2 cellular contexts compared by ENCODE assay signal in the genomic region with DNA sequence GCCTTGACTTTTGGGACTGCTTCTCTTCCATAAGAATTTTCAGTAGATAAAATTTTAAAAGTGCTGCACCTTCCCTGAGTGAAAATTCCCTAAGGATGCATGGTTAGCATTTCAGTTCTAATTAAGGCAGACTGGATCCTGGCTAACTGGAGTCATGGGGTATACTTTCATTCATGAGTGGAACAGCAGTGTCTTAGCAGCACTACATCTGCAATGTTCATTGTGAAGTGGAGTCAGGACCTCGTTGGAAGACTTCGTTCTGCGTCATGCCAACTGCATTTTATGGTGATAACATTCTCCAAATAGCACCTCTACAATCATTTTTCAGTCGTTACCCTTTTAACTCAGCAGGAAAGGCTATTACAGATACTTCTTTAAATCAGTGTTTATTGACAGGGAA.
TF ChIP-seq lines count a peak whose summit lies in the region.

No MANE protein-coding gene starts in this region.

TF ChIP-seq in HepG2, 621 proteins besides CTCF, POLR2A, EP300 and RAD21:
- TF ChIP-seq POLR2G (IDR thresholded peaks at IDR 0.05; ENCODE audit: low read depth, low read length) (no peak), PHF8 (CRISPR knock-in tag; IDR thresholded peaks at IDR 0.05) (no peak), ZNF230 (CRISPR knock-in tag; IDR thresholded peaks at IDR 0.05) (no peak), REL (CRISPR knock-in tag; conservative IDR thresholded peaks at IDR 0.05) (no peak), ZNF44 (CRISPR knock-in tag; IDR thresholded peaks at IDR 0.05) (no peak), ZNF546 (CRISPR knock-in tag; conservative IDR thresholded peaks at IDR 0.05) (no peak), ATF1 (CRISPR knock-in tag; IDR thresholded peaks at IDR 0.05) (no peak), KAT2B (IDR thresholded peaks at IDR 0.05; ENCODE audit: borderline replicate concordance, low read depth, low read length) (no peak), ZNF232 (CRISPR knock-in tag; IDR thresholded peaks at IDR 0.05; ENCODE audit: borderline replicate concordance) (no peak), GPN1 (CRISPR knock-in tag; IDR thresholded peaks at IDR 0.05; ENCODE audit: borderline replicate concordance) (no peak)
- TF ChIP-seq, protein P1, sequence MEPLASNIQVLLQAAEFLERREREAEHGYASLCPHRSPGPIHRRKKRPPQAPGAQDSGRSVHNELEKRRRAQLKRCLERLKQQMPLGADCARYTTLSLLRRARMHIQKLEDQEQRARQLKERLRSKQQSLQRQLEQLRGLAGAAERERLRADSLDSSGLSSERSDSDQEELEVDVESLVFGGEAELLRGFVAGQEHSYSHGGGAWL (CRISPR knock-in tag; IDR thresholded peaks at IDR 0.05), result no peak
- TF ChIP-seq, protein P2, sequence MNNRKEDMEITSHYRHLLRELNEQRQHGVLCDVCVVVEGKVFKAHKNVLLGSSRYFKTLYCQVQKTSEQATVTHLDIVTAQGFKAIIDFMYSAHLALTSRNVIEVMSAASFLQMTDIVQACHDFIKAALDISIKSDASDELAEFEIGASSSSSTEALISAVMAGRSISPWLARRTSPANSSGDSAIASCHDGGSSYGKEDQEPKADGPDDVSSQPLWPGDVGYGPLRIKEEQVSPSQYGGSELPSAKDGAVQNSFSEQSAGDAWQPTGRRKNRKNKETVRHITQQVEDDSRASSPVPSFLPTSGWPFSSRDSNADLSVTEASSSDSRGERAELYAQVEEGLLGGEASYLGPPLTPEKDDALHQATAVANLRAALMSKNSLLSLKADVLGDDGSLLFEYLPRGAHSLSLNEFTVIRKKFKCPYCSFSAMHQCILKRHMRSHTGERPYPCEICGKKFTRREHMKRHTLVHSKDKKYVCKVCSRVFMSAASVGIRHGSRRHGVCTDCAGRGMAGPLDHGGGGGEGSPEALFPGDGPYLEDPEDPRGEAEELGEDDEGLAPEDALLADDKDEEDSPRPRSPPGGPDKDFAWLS (CRISPR knock-in tag; IDR thresholded peaks at IDR 0.05; ENCODE audit: borderline replicate concordance), result no peak
- TF ChIP-seq, protein P3, sequence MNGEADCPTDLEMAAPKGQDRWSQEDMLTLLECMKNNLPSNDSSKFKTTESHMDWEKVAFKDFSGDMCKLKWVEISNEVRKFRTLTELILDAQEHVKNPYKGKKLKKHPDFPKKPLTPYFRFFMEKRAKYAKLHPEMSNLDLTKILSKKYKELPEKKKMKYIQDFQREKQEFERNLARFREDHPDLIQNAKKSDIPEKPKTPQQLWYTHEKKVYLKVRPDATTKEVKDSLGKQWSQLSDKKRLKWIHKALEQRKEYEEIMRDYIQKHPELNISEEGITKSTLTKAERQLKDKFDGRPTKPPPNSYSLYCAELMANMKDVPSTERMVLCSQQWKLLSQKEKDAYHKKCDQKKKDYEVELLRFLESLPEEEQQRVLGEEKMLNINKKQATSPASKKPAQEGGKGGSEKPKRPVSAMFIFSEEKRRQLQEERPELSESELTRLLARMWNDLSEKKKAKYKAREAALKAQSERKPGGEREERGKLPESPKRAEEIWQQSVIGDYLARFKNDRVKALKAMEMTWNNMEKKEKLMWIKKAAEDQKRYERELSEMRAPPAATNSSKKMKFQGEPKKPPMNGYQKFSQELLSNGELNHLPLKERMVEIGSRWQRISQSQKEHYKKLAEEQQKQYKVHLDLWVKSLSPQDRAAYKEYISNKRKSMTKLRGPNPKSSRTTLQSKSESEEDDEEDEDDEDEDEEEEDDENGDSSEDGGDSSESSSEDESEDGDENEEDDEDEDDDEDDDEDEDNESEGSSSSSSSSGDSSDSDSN (CRISPR knock-in tag; IDR thresholded peaks at IDR 0.05), result no peak
- TF ChIP-seq, protein P4, sequence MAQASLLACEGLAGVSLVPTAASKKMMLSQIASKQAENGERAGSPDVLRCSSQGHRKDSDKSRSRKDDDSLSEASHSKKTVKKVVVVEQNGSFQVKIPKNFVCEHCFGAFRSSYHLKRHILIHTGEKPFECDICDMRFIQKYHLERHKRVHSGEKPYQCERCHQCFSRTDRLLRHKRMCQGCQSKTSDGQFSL (CRISPR knock-in tag; IDR thresholded peaks at IDR 0.05), result no peak
TF ChIP-seq in HepG2: peak in this region for 0.

TF ChIP-seq in GM23338, 12 proteins besides CTCF, POLR2A, EP300 and RAD21:
- TF ChIP-seq NANOG (IDR thresholded peaks at IDR 0.05; ENCODE audit: borderline replicate concordance), result no peak
- TF ChIP-seq, protein P5, sequence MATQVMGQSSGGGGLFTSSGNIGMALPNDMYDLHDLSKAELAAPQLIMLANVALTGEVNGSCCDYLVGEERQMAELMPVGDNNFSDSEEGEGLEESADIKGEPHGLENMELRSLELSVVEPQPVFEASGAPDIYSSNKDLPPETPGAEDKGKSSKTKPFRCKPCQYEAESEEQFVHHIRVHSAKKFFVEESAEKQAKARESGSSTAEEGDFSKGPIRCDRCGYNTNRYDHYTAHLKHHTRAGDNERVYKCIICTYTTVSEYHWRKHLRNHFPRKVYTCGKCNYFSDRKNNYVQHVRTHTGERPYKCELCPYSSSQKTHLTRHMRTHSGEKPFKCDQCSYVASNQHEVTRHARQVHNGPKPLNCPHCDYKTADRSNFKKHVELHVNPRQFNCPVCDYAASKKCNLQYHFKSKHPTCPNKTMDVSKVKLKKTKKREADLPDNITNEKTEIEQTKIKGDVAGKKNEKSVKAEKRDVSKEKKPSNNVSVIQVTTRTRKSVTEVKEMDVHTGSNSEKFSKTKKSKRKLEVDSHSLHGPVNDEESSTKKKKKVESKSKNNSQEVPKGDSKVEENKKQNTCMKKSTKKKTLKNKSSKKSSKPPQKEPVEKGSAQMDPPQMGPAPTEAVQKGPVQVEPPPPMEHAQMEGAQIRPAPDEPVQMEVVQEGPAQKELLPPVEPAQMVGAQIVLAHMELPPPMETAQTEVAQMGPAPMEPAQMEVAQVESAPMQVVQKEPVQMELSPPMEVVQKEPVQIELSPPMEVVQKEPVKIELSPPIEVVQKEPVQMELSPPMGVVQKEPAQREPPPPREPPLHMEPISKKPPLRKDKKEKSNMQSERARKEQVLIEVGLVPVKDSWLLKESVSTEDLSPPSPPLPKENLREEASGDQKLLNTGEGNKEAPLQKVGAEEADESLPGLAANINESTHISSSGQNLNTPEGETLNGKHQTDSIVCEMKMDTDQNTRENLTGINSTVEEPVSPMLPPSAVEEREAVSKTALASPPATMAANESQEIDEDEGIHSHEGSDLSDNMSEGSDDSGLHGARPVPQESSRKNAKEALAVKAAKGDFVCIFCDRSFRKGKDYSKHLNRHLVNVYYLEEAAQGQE (IDR thresholded peaks at IDR 0.05; ENCODE audit: unreplicated experiment), result no peak
- TF ChIP-seq, protein P6, sequence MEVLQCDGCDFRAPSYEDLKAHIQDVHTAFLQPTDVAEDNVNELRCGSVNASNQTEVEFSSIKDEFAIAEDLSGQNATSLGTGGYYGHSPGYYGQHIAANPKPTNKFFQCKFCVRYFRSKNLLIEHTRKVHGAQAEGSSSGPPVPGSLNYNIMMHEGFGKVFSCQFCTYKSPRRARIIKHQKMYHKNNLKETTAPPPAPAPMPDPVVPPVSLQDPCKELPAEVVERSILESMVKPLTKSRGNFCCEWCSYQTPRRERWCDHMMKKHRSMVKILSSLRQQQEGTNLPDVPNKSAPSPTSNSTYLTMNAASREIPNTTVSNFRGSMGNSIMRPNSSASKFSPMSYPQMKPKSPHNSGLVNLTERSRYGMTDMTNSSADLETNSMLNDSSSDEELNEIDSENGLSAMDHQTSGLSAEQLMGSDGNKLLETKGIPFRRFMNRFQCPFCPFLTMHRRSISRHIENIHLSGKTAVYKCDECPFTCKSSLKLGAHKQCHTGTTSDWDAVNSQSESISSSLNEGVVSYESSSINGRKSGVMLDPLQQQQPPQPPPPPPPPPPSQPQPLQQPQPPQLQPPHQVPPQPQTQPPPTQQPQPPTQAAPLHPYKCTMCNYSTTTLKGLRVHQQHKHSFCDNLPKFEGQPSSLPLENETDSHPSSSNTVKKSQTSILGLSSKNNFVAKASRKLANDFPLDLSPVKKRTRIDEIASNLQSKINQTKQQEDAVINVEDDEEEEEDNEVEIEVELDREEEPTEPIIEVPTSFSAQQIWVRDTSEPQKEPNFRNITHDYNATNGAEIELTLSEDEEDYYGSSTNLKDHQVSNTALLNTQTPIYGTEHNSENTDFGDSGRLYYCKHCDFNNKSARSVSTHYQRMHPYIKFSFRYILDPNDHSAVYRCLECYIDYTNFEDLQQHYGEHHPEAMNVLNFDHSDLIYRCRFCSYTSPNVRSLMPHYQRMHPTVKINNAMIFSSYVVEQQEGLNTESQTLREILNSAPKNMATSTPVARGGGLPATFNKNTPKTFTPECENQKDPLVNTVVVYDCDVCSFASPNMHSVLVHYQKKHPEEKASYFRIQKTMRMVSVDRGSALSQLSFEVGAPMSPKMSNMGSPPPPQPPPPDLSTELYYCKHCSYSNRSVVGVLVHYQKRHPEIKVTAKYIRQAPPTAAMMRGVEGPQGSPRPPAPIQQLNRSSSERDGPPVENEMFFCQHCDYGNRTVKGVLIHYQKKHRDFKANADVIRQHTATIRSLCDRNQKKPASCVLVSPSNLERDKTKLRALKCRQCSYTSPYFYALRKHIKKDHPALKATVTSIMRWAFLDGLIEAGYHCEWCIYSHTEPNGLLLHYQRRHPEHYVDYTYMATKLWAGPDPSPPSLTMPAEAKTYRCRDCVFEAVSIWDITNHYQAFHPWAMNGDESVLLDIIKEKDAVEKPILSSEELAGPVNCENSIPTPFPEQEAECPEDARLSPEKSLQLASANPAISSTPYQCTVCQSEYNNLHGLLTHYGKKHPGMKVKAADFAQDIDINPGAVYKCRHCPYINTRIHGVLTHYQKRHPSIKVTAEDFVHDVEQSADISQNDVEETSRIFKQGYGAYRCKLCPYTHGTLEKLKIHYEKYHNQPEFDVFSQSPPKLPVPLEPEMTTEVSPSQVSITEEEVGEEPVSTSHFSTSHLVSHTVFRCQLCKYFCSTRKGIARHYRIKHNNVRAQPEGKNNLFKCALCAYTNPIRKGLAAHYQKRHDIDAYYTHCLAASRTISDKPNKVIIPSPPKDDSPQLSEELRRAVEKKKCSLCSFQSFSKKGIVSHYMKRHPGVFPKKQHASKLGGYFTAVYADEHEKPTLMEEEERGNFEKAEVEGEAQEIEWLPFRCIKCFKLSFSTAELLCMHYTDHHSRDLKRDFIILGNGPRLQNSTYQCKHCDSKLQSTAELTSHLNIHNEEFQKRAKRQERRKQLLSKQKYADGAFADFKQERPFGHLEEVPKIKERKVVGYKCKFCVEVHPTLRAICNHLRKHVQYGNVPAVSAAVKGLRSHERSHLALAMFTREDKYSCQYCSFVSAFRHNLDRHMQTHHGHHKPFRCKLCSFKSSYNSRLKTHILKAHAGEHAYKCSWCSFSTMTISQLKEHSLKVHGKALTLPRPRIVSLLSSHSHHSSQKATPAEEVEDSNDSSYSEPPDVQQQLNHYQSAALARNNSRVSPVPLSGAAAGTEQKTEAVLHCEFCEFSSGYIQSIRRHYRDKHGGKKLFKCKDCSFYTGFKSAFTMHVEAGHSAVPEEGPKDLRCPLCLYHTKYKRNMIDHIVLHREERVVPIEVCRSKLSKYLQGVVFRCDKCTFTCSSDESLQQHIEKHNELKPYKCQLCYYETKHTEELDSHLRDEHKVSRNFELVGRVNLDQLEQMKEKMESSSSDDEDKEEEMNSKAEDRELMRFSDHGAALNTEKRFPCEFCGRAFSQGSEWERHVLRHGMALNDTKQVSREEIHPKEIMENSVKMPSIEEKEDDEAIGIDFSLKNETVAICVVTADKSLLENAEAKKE (CRISPR knock-in tag; IDR thresholded peaks at IDR 0.05), result no peak
- TF ChIP-seq ZNF331 (CRISPR knock-in tag; IDR thresholded peaks at IDR 0.05; ENCODE audit: low read depth), result no peak
- TF ChIP-seq POLR2AphosphoS5 (IDR thresholded peaks at IDR 0.05; ENCODE audit: low read depth), result no peak
